8 cellular contexts compared by ENCODE assay signal in genomic region chr2:20635698-20636584, GRCh38. TPM values are rescaled to one million over a fixed set of nuclear protein-coding genes. Genes with fewer than 3 reads are reported as not detected.
DNase-seq lines count a peak whose midpoint lies in the region; ATAC-seq and TF ChIP-seq lines count a peak whose summit lies in the region.

No MANE protein-coding gene starts in this region.

- H3K27me3 Mint-ChIP-seq in activated naive CD8-positive, alpha-beta T cell treated with anti-CD3 and anti-CD28 coated beads, Interleukin-2, amount 10 ng/mL, durations not matched to agents 7 days and 5 days = no peaks in the 10 kb centered on the region

- H3K4me1 Mint-ChIP-seq in activated naive CD8-positive, alpha-beta T cell treated with anti-CD3 and anti-CD28 coated beads, Interleukin-2, amount 10 ng/mL, durations not matched to agents 7 days and 5 days = peaks cover 4% of the 10 kb centered on the region

- intact Hi-C loops in Right ventricle myocardium superior (cut with DNase I) = loop anchor here (2.0 to 10.0 kb wide), 2 partner anchors 51 to 191 kb away; no protein-coding TSS in a partner anchor
- intact Hi-C loops in ovary (cut with DNase I) = loop anchor here (2.0 kb wide), 4 partner anchors 185 to 193 kb away; no protein-coding TSS in a partner anchor

- peak; percentile 3 for TF ChIP-seq EP300 in ovary (IDR thresholded peaks at IDR 0.05)

- ATAC-seq in GM19452 (IDR thresholded peaks at IDR 0.05; ENCODE audit: unreplicated experiment) (peak; percentile 84), Right ventricle myocardium superior (ENCODE audit: poor library complexity) (peak; percentile 88)
- peak; percentile 74 for ATAC-seq in activated naive CD8-positive, alpha-beta T cell treated with anti-CD3 and anti-CD28 coated beads, Interleukin-2, amount 10 ng/mL, durations not matched to agents 7 days and 5 days (ENCODE audit: low read depth)

- POLR2A ChIA-PET in activated naive CD8-positive, alpha-beta T cell treated with anti-CD3 and anti-CD28 coated beads, Interleukin-2, amount 10 ng/mL, durations not matched to agents 7 days and 5 days (lab: Charles Lee) = no interaction called here

- DNase-seq in COR-L47 (lab: John Stamatoyannopoulos, UW) (peak; percentile 84), HK-2 (ENCODE audit: unreplicated experiment) (peak; percentile 77), OCI-M2 (lab: John Stamatoyannopoulos, UW; ENCODE audit: unreplicated experiment) (peak; percentile 25), Right ventricle myocardium superior (peak; percentile 92), ovary (peak; percentile 85 to 93 (median 91)), DMS114 treated with DMSO at 0.1 percent for 48 hours (lab: John Stamatoyannopoulos, UW; ENCODE audit: unreplicated experiment) (no peak)
- DNase-seq in activated naive CD8-positive, alpha-beta T cell treated with anti-CD3 and anti-CD28 coated beads, Interleukin-2, amount 10 ng/mL, durations not matched to agents 7 days and 5 days = peak; percentile 66

- H3K27ac ChIP-seq in ovary = peak overlapping the region in 1 of 2 donors; percentile 33

- peak; percentile 78 to 98 (median 95) for TF ChIP-seq CTCF in ovary (IDR thresholded peaks at IDR 0.05)

- H3K36me3 Mint-ChIP-seq in activated naive CD8-positive, alpha-beta T cell treated with anti-CD3 and anti-CD28 coated beads, Interleukin-2, amount 10 ng/mL, durations not matched to agents 7 days and 5 days = no peaks in the 10 kb centered on the region

- H3K9me3 Mint-ChIP-seq in activated naive CD8-positive, alpha-beta T cell treated with anti-CD3 and anti-CD28 coated beads, Interleukin-2, amount 10 ng/mL, durations not matched to agents 7 days and 5 days = no peaks in the 10 kb centered on the region

- TF ChIP-seq POLR2A in ovary (IDR thresholded peaks at IDR 0.05) = peak; percentile 15

- WGBS in ovary, 3 donors = 24 to 28% (median 26%) methylated on average over 32 of the region's 32 CpGs

- H3K4me3 Mint-ChIP-seq in activated naive CD8-positive, alpha-beta T cell treated with anti-CD3 and anti-CD28 coated beads, Interleukin-2, amount 10 ng/mL, durations not matched to agents 7 days and 5 days = no peak overlapping the region

- no peak overlapping the region for H3K27ac Mint-ChIP-seq in activated naive CD8-positive, alpha-beta T cell treated with anti-CD3 and anti-CD28 coated beads, Interleukin-2, amount 10 ng/mL, durations not matched to agents 7 days and 5 days

- H3K9me3 ChIP-seq in ovary = no peaks in the 10 kb centered on the region

- H3K4me1 ChIP-seq in ovary (ENCODE audit: insufficient read depth) = peaks cover 4% of the 10 kb centered on the region

- no peaks in the 10 kb centered on the region for H3K36me3 ChIP-seq in ovary

- no peak overlapping the region for H3K4me3 ChIP-seq in ovary

- H3K27me3 ChIP-seq in ovary = no peaks in the 10 kb centered on the region

RNA-seq across cellular contexts. Expression of gene HS1BP3, which starts 15.0 kb away (rescaled TPM):
- 10 to 100 TPM; 13.8 to 14.8 TPM for total RNA-seq in activated naive CD8-positive, alpha-beta T cell treated with anti-CD3 and anti-CD28 coated beads, Interleukin-2, amount 10 ng/mL, durations not matched to agents 7 days and 5 days
- 19.7 TPM for total RNA-seq in Right ventricle myocardium superior
- total RNA-seq in ovary = 10 to 100 TPM; 12.8 to 24.4 (median 22.4) TPM
- 10 to 100 TPM; 12.0 to 22.2 TPM for polyA plus RNA-seq in ovary

RNA-seq across cellular contexts. Expression of gene GDF7, which starts 31.0 kb away (rescaled TPM):
- total RNA-seq in activated naive CD8-positive, alpha-beta T cell treated with anti-CD3 and anti-CD28 coated beads, Interleukin-2, amount 10 ng/mL, durations not matched to agents 7 days and 5 days = not detected
- 0.38 TPM for total RNA-seq in Right ventricle myocardium superior
- total RNA-seq in ovary = 1 to 10 TPM in 1 of 7 donors, under 1 TPM in 6; 0.11 to 1.7 (median 0.48) TPM
- polyA plus RNA-seq in ovary = under 1 TPM; 0.21 to 0.83 TPM
